In genomic region chr12:82028772-82029171, GRCh38 we compare ENCODE assay signal across 9 cellular contexts.
"Had no signal": no experiment of that assay in that cellular context is flagged by ENCODE, and none has a peak within 500 bp of the region (broad histone marks: within the 10 kb centered on the region; RNA-seq: fewer than 3 reads in every experiment).

No MANE protein-coding gene starts in this region.

- H3K4me2 ChIP-seq: GM23338, KMS-11 had no signal

- FAIRE-seq: H1, H54, HTR-8/SVneo had no signal

- H3K9ac ChIP-seq: KMS-11 had no signal

- H3K4me3 ChIP-seq: GM23338 had no signal

- DNase-seq: H9, HCEC 1CT, Karpas-422, KBM-7 had no signal

- H3K4me3 Mint-ChIP-seq: GM23338, H9 had no signal

- ATAC-seq: GM23338 had no signal

- H3K9me3 Mint-ChIP-seq: GM23338, H9 had no signal

- H3K27ac ChIP-seq: KMS-11 had no signal

- H3K27ac Mint-ChIP-seq: GM23338, H9 had no signal

- H3K4me1 Mint-ChIP-seq: GM23338, H9 had no signal
